ENCODE assay signal across 1 cellular context in the genomic region with DNA sequence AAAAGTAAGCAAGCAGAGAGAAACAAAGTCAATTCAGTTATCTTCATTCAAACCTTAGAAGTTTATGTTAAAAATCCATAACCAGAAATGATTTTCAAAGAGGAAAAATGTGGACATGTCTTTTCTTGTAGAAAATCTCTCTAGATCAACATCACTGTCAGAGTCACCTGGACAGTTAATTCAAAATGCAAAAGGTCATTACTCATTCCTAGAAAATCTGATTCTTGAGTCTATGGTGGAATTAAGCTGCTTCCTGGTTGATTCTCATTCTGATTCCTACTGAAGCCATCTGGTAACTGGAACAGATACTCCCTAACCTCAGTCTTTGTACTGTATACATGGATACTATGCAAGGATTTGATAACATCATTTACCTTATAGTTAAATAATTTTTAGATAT.
TF ChIP-seq lines count a peak whose summit lies in the region.

No MANE protein-coding gene starts in this region.

TF ChIP-seq in SK-N-SH, 30 proteins besides CTCF, POLR2A, EP300 and RAD21 (continued from another document):
- TF ChIP-seq USF2 (IDR thresholded peaks at IDR 0.05; ENCODE audit: borderline replicate concordance, low read depth, low read length), result no peak
